ENCODE assay signal across 11 cellular contexts in genomic region chr2:235638541-235639192, GRCh38.
DNase-seq lines count a peak whose midpoint lies in the region; ATAC-seq and TF ChIP-seq lines count a peak whose summit lies in the region.
"Had no signal": no experiment of that assay in that cellular context is flagged by ENCODE, and none has a peak within 500 bp of the region (broad histone marks: within the 10 kb centered on the region; RNA-seq: fewer than 3 reads in every experiment).

No MANE protein-coding gene starts in this region.

- H3K9me3 ChIP-seq in CD8-positive, alpha-beta T cell (ENCODE audit: low read length) = no peaks in the 10 kb centered on the region

- H3K27ac Mint-ChIP-seq in CD8-positive, alpha-beta T cell = peak overlapping the region; percentile 72
- H3K27ac Mint-ChIP-seq: activated CD4-positive, alpha-beta T cell treated with anti-CD3 and anti-CD28 coated beads, Interleukin-2, amount 10 ng/mL, durations not matched to agents 7 days and 5 days; memory B cell had no signal

- H3K27ac ChIP-seq in CD8-positive, alpha-beta T cell (ENCODE audit: low read depth, low read length) = no peak overlapping the region

- intact Hi-C loops in CD8-positive, alpha-beta T cell (cut with DNase I, micrococcal nuclease) = no loop called here
- intact Hi-C loops in posterior cingulate gyrus (cut with DNase I) = loop anchor here (2.0 kb wide), 1 partner anchor 24 kb away; no protein-coding TSS in a partner anchor

- ATAC-seq in CD8-positive, alpha-beta T cell = no peak
- ATAC-seq in HG03457 (IDR thresholded peaks at IDR 0.05; ENCODE audit: unreplicated experiment) (no peak), GM19351 (IDR thresholded peaks at IDR 0.05; ENCODE audit: unreplicated experiment) (no peak)

- no peak for DNase-seq in CD8-positive, alpha-beta T cell
- DNase-seq in LNCaP clone FGC (ENCODE audit: low read depth) (no peak), epithelial cell of proximal tubule (ENCODE audit: low read depth) (no peak), posterior cingulate gyrus (peak in 9 of 10 donors; percentile 49 to 96 (median 68)), hepatic stellate cell (ENCODE audit: low spot score) (no peak), cortex of kidney (lab: John Stamatoyannopoulos, UW) (no peak)
- DNase-seq: activated CD4-positive, alpha-beta T cell treated with anti-CD3 and anti-CD28 coated beads, Interleukin-2, amount 10 ng/mL, durations not matched to agents 7 days and 5 days; GF-D8 had no signal

- TF ChIP-seq CTCF in CD8-positive, alpha-beta T cell (IDR thresholded peaks at IDR 0.05) = no peak
- TF ChIP-seq CTCF in LNCaP clone FGC (IDR thresholded peaks at IDR 0.05; ENCODE audit: control insufficient read depth, extremely low read depth, insufficient read depth) = 0 out of 2 replicates have a peak, but pooled peaks have one; percentile 16
- TF ChIP-seq CTCF in epithelial cell of proximal tubule (conservative IDR thresholded peaks at IDR 0.05; ENCODE audit: low read depth, low read length) = peak; percentile 30

- no peaks in the 10 kb centered on the region for H3K4me1 ChIP-seq in CD8-positive, alpha-beta T cell (ENCODE audit: insufficient read depth, low read length)

- H3K4me3 ChIP-seq in CD8-positive, alpha-beta T cell (ENCODE audit: low read depth, low read length) = no peak overlapping the region
- no peak overlapping the region for H3K4me3 ChIP-seq in LNCaP clone FGC (ENCODE audit: low read depth, low read length)
- H3K4me3 ChIP-seq in epithelial cell of proximal tubule (ENCODE audit: low read depth, low read length) = no peak overlapping the region

- peaks cover 2% of the 10 kb centered on the region for H3K4me1 Mint-ChIP-seq in CD8-positive, alpha-beta T cell (ENCODE audit: low read depth)
- H3K4me1 Mint-ChIP-seq: activated CD4-positive, alpha-beta T cell treated with anti-CD3 and anti-CD28 coated beads, Interleukin-2, amount 10 ng/mL, durations not matched to agents 7 days and 5 days; memory B cell had no signal

- H3K36me3 ChIP-seq in CD8-positive, alpha-beta T cell (ENCODE audit: insufficient read depth, low read length) = no peaks in the 10 kb centered on the region

- H3K9me3 Mint-ChIP-seq in CD8-positive, alpha-beta T cell = no peaks in the 10 kb centered on the region
- H3K9me3 Mint-ChIP-seq: activated CD4-positive, alpha-beta T cell treated with anti-CD3 and anti-CD28 coated beads, Interleukin-2, amount 10 ng/mL, durations not matched to agents 7 days and 5 days; memory B cell had no signal

- CTCF ChIA-PET in CD8-positive, alpha-beta T cell (lab: Charles Lee) = no interaction called here

- H3K27me3 Mint-ChIP-seq in CD8-positive, alpha-beta T cell (ENCODE audit: low read depth) = peaks cover 10% of the 10 kb centered on the region

- H3K36me3 Mint-ChIP-seq in CD8-positive, alpha-beta T cell = no peaks in the 10 kb centered on the region
- H3K36me3 Mint-ChIP-seq: memory B cell had no signal

- no peak overlapping the region for H3K4me3 Mint-ChIP-seq in CD8-positive, alpha-beta T cell
- H3K4me3 Mint-ChIP-seq: activated CD4-positive, alpha-beta T cell treated with anti-CD3 and anti-CD28 coated beads, Interleukin-2, amount 10 ng/mL, durations not matched to agents 7 days and 5 days; memory B cell had no signal

- H3K27me3 ChIP-seq in CD8-positive, alpha-beta T cell (ENCODE audit: insufficient read depth, low read length) = no peaks in the 10 kb centered on the region

- POLR2A ChIA-PET in CD8-positive, alpha-beta T cell (lab: Charles Lee) = no interaction called here

Comparison
In these comparisons a context has a peak if more than half of its experiments do, and no peak if none do; other contexts are left out.
1. DNase-seq: peak in posterior cingulate gyrus (9 of 10); none in CD8-positive, alpha-beta T cell (0 of 7), LNCaP clone FGC (single experiment), epithelial cell of proximal tubule (single experiment), hepatic stellate cell (single experiment) and cortex of kidney (single experiment).